8 cellular contexts compared by ENCODE assay signal in genomic region chr2:28622101-28622499, GRCh38.
DNase-seq lines count a peak whose midpoint lies in the region; ATAC-seq and TF ChIP-seq lines count a peak whose summit lies in the region.

No MANE protein-coding gene starts in this region.

- no peaks in the 10 kb centered on the region for H3K36me3 Mint-ChIP-seq in CD8-positive, alpha-beta T cell
- H3K36me3 Mint-ChIP-seq in activated CD4-positive, alpha-beta memory T cell treated with anti-CD3 and anti-CD28 coated beads for 36 hours, result no peaks in the 10 kb centered on the region
- no peaks in the 10 kb centered on the region for H3K36me3 Mint-ChIP-seq in progenitor cell of endocrine pancreas (ENCODE audit: insufficient read depth)

- peaks cover 90% of the 10 kb centered on the region for H3K4me1 Mint-ChIP-seq in CD8-positive, alpha-beta T cell (ENCODE audit: low read depth)
- H3K4me1 Mint-ChIP-seq in activated CD4-positive, alpha-beta memory T cell treated with anti-CD3 and anti-CD28 coated beads for 36 hours (ENCODE audit: low read depth), result peaks cover 97% of the 10 kb centered on the region
- H3K4me1 Mint-ChIP-seq in progenitor cell of endocrine pancreas (ENCODE audit: low read depth), result peaks cover 33% of the 10 kb centered on the region

- intact Hi-C loops in CD8-positive, alpha-beta T cell (cut with DNase I, micrococcal nuclease), result loop anchor here (5.0 kb wide), 2 partner anchors 60 to 1525 kb away; partner anchors contain the start of gene YPEL5 (in 1 of the 2)
- intact Hi-C loops in activated CD4-positive, alpha-beta memory T cell treated with anti-CD3 and anti-CD28 coated beads for 36 hours (cut with micrococcal nuclease), result loop anchor here (5.0 to 10.0 kb wide), 3 partner anchors 230 to 495 kb away; partner anchors contain the start of genes CLIP4 and FOSL2
- intact Hi-C loops in posterior vena cava (cut with DNase I), result no loop called here

- no peak for TF ChIP-seq CTCF in CD8-positive, alpha-beta T cell (IDR thresholded peaks at IDR 0.05)
- TF ChIP-seq CTCF in fibroblast of lung (conservative IDR thresholded peaks at IDR 0.05 in 1 of 2, IDR thresholded peaks at IDR 0.05 in 1 of 2; ENCODE audit: low read depth in 1 of 2, low read length in 2 of 2) (no peak), progenitor cell of endocrine pancreas (IDR thresholded peaks at IDR 0.05; ENCODE audit: unreplicated experiment) (no peak)

- H3K27me3 ChIP-seq in CD8-positive, alpha-beta T cell (ENCODE audit: insufficient read depth, low read length), result no peaks in the 10 kb centered on the region
- no peaks in the 10 kb centered on the region for H3K27me3 ChIP-seq in fibroblast of lung (ENCODE audit: control insufficient read depth, insufficient read depth, low read length)

- H3K4me2 ChIP-seq in fibroblast of lung (ENCODE audit: extremely low read depth, insufficient read depth, low read length), result peak overlapping the region; percentile 5

- H3K36me3 ChIP-seq in CD8-positive, alpha-beta T cell (ENCODE audit: insufficient read depth, low read length), result no peaks in the 10 kb centered on the region
- H3K36me3 ChIP-seq in fibroblast of lung (ENCODE audit: control insufficient read depth, insufficient read depth, low read length), result no peaks in the 10 kb centered on the region

- no peaks in the 10 kb centered on the region for H3K9me3 ChIP-seq in CD8-positive, alpha-beta T cell (ENCODE audit: low read length)
- H3K9me3 ChIP-seq in fibroblast of lung (ENCODE audit: control insufficient read depth, insufficient read depth, low read depth, low read length), result no peaks in the 10 kb centered on the region

- peak overlapping the region; percentile 68 for H3K4me3 Mint-ChIP-seq in CD8-positive, alpha-beta T cell
- peak overlapping the region; percentile 53 for H3K4me3 Mint-ChIP-seq in activated CD4-positive, alpha-beta memory T cell treated with anti-CD3 and anti-CD28 coated beads for 36 hours
- no peak overlapping the region for H3K4me3 Mint-ChIP-seq in progenitor cell of endocrine pancreas (ENCODE audit: low read depth)

- no peaks in the 10 kb centered on the region for H4K20me1 ChIP-seq in fibroblast of lung (ENCODE audit: control insufficient read depth, extremely low read depth, insufficient read depth, low read length)

- H3K4me1 ChIP-seq in CD8-positive, alpha-beta T cell (ENCODE audit: insufficient read depth, low read length), result peaks cover 81% of the 10 kb centered on the region
- H3K4me1 ChIP-seq in fibroblast of lung (ENCODE audit: control insufficient read depth, extremely low read depth, insufficient read depth, low read length), result peaks cover 14% of the 10 kb centered on the region

- peak overlapping the region; percentile 86 for H3K27ac ChIP-seq in CD8-positive, alpha-beta T cell (ENCODE audit: low read depth, low read length)
- peak overlapping the region; percentile 58 for H3K27ac ChIP-seq in fibroblast of lung (ENCODE audit: insufficient read depth, low read length)

- H3K79me2 ChIP-seq in fibroblast of lung (ENCODE audit: control insufficient read depth, insufficient read depth, low read length), result no peaks in the 10 kb centered on the region

- no peak for DNase-seq in CD8-positive, alpha-beta T cell
- no peak for DNase-seq in activated CD4-positive, alpha-beta memory T cell treated with anti-CD3 and anti-CD28 coated beads for 36 hours
- DNase-seq in fibroblast of lung (ENCODE audit: low read depth in 2 of 2) (no peak), progenitor cell of endocrine pancreas (ENCODE audit: low spot score, unreplicated experiment) (no peak), occipital lobe (lab: John Stamatoyannopoulos, UW) (no peak), posterior vena cava (ENCODE audit: low spot score) (no peak)

- H3K9me3 Mint-ChIP-seq in CD8-positive, alpha-beta T cell, result no peaks in the 10 kb centered on the region
- no peaks in the 10 kb centered on the region for H3K9me3 Mint-ChIP-seq in activated CD4-positive, alpha-beta memory T cell treated with anti-CD3 and anti-CD28 coated beads for 36 hours
- H3K9me3 Mint-ChIP-seq in progenitor cell of endocrine pancreas (ENCODE audit: low read depth), result no peaks in the 10 kb centered on the region

- ATAC-seq in CD8-positive, alpha-beta T cell, result peak; percentile 6
- ATAC-seq in HG03139 (IDR thresholded peaks at IDR 0.05; ENCODE audit: unreplicated experiment) (no peak), GM21360 (IDR thresholded peaks at IDR 0.05; ENCODE audit: unreplicated experiment) (no peak)

- CTCF ChIA-PET in CD8-positive, alpha-beta T cell (lab: Charles Lee), result interaction anchor here (1.9 to 3.7 kb wide), 2 partner anchors 28 to 55 kb away, joined by 6 to 25 read pairs; no protein-coding TSS in a partner anchor
- CTCF ChIA-PET in activated CD4-positive, alpha-beta memory T cell treated with anti-CD3 and anti-CD28 coated beads for 36 hours (lab: Charles Lee), result interaction anchor here (1.8 to 5.8 kb wide), 2 partner anchors 27 to 55 kb away, joined by 6 to 44 read pairs; no protein-coding TSS in a partner anchor

- no peak overlapping the region for H3K9ac ChIP-seq in fibroblast of lung (ENCODE audit: insufficient read depth, low read length)

- POLR2A ChIA-PET in CD8-positive, alpha-beta T cell (lab: Charles Lee), result interaction anchor here (0.6 to 2.4 kb wide), 6 partner anchors 9 to 230 kb away, joined by 3 to 8 read pairs (median 4); partner anchors contain the start of gene PPP1CB
- POLR2A ChIA-PET in activated CD4-positive, alpha-beta memory T cell treated with anti-CD3 and anti-CD28 coated beads for 36 hours (lab: Charles Lee), result interaction anchor here (1.1 kb wide), 3 partner anchors 10 to 27 kb away, joined by 3 to 4 read pairs (median 3); no protein-coding TSS in a partner anchor

- H2AFZ ChIP-seq in fibroblast of lung (ENCODE audit: low read length), result no peak overlapping the region

- no peaks in the 10 kb centered on the region for H3K27me3 Mint-ChIP-seq in CD8-positive, alpha-beta T cell (ENCODE audit: low read depth)
- no peaks in the 10 kb centered on the region for H3K27me3 Mint-ChIP-seq in activated CD4-positive, alpha-beta memory T cell treated with anti-CD3 and anti-CD28 coated beads for 36 hours
- H3K27me3 Mint-ChIP-seq in progenitor cell of endocrine pancreas, result no peaks in the 10 kb centered on the region

- H3K4me3 ChIP-seq in CD8-positive, alpha-beta T cell (ENCODE audit: low read depth, low read length), result peak overlapping the region; percentile 10
- H3K4me3 ChIP-seq in fibroblast of lung (replicated peaks in 1 of 4; ENCODE audit: control extremely low read depth in 1 of 4, insufficient read depth in 1 of 4, low read depth in 3 of 4, low read length in 4 of 4), result no peak overlapping the region

- peak overlapping the region; percentile 99 for H3K27ac Mint-ChIP-seq in CD8-positive, alpha-beta T cell
- H3K27ac Mint-ChIP-seq in activated CD4-positive, alpha-beta memory T cell treated with anti-CD3 and anti-CD28 coated beads for 36 hours, result peak overlapping the region; percentile 98
- peak overlapping the region; percentile 93 for H3K27ac Mint-ChIP-seq in progenitor cell of endocrine pancreas

Comparison
In these comparisons a context has a peak if more than half of its experiments do, and no peak if none do; other contexts are left out.
1. intact Hi-C loops: an anchor here in CD8-positive, alpha-beta T cell (5.0 kb wide) and activated CD4-positive, alpha-beta memory T cell treated with anti-CD3 and anti-CD28 coated beads for 36 hours (5.0 to 10.0 kb wide); none called in posterior vena cava.